ENCODE assay signal across 13 cellular contexts in the genomic region with DNA sequence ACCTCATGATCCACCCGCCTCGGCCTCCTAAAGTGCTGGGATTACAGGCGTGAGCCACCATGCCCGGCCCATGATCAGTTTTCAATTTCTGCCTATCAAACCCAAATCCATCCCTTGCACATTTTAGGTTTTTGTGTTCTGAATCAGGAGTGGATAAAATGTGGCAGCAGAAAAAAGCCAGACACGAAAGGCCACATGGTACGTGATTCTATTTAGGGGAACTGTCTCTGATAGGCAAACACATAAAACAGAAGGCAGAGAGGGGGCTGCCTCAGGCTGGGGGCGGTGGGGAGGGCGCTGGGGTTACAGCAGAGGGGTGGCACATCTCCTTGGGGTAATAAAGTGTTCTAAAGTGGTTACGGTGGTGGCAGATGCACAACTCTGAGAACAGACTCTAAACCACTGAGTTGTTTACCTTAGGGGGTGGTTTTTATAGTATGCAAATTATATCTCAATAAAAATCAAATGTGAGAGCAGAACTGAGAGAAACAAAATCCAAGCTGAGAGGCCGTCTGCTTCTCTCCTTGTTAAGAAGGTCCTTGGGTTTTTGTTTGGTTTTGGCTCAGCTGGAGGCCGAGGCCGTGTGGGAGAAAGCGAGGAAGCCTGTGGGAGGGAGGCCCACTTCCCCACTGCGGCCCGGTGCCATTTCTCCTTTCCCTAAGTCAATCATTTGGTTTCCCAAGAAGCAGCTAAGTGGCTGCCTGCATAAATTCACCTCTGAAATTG.
DNase-seq lines count a peak whose midpoint lies in the region; ATAC-seq and TF ChIP-seq lines count a peak whose summit lies in the region.
"Had no signal": no experiment of that assay in that cellular context is flagged by ENCODE, and none has a peak within 500 bp of the region (broad histone marks: within the 10 kb centered on the region; RNA-seq: fewer than 3 reads in every experiment).

No MANE protein-coding gene starts in this region.

- intact Hi-C loops in sigmoid colon (cut with DNase I) (loop anchor here (10.0 kb wide), 1 partner anchor 517 kb away; no protein-coding TSS in a partner anchor), Calu3 (cut with micrococcal nuclease; ENCODE audit: unreplicated experiment) (no loop called here)
- intact Hi-C loops in naive thymus-derived CD4-positive, alpha-beta T cell (cut with micrococcal nuclease), result no loop called here

- H3F3A ChIP-seq in GM23338 (replicated peaks; ENCODE audit: low read depth), result no peaks in the 10 kb centered on the region

- H3K27ac ChIP-seq in GM23338 (ENCODE audit: low read depth), result no peak overlapping the region
- peak overlapping the region in 3 of 4 donors; percentile 73 to 94 (median 89) for H3K27ac ChIP-seq in Peyer's patch
- H3K27ac ChIP-seq in right atrium auricular region, result peak overlapping the region; percentile 78 to 81
- peak overlapping the region; percentile 82 to 92 (median 90) for H3K27ac ChIP-seq in sigmoid colon
- H3K27ac ChIP-seq in naive thymus-derived CD4-positive, alpha-beta T cell (ENCODE audit: low read depth, low read length), result no peak overlapping the region

- DNase-seq in GM23338 (ENCODE audit: low spot score) (no peak), Peyer's patch (peak in 1 of 3 donors; percentile 43), right atrium auricular region (ENCODE audit: low spot score) (no peak), sigmoid colon (peak; percentile 75), Calu3 (no peak), AG08395 (ENCODE audit: low spot score) (no peak)
- DNase-seq in naive thymus-derived CD4-positive, alpha-beta T cell, result no peak
- DNase-seq in activated naive CD8-positive, alpha-beta T cell treated with anti-CD3 and anti-CD28 coated beads, Interleukin-2, amount 50 U/mL, for 24 hours, result no peak
- DNase-seq: cortex of kidney, H9, MM.1S, NCI-H446 had no signal

- no peak overlapping the region for H3K4me2 ChIP-seq in GM23338

- POLR2A ChIA-PET in naive thymus-derived CD4-positive, alpha-beta T cell (lab: Charles Lee), result no interaction called here

- H3K4me1 ChIP-seq in GM23338 (ENCODE audit: insufficient read depth) (no peaks in the 10 kb centered on the region), Peyer's patch (peaks cover 0 to 46% (median 13%) of the 10 kb centered on the region in 4 donors), right atrium auricular region (peaks cover 0 to 28% of the 10 kb centered on the region in 2 donors), sigmoid colon (peaks cover 0 to 83% (median 73%) of the 10 kb centered on the region in 4 donors)
- H3K4me1 ChIP-seq in naive thymus-derived CD4-positive, alpha-beta T cell (ENCODE audit: control insufficient read depth in 2 of 2, insufficient read depth in 2 of 2, low read length in 2 of 2), result no peaks in the 10 kb centered on the region

- H3K79me2 ChIP-seq in GM23338 (replicated peaks; ENCODE audit: insufficient read depth), result no peaks in the 10 kb centered on the region

- 21 to 59% methylated on average over 15 of the region's 15 CpGs for WGBS in sigmoid colon, 2 donors

- H3K4me1 Mint-ChIP-seq in GM23338, result peaks cover 16% of the 10 kb centered on the region; the same call in 2 of the 3 replicates
- peaks cover 0 to 1% (median 0%) of the 10 kb centered on the region in 7 donors for H3K4me1 Mint-ChIP-seq in naive thymus-derived CD4-positive, alpha-beta T cell
- peaks cover 9% of the 10 kb centered on the region for H3K4me1 Mint-ChIP-seq in activated naive CD8-positive, alpha-beta T cell treated with anti-CD3 and anti-CD28 coated beads, Interleukin-2, amount 50 U/mL, for 24 hours
- peaks cover 52% of the 10 kb centered on the region for H3K4me1 Mint-ChIP-seq in Calu3 (ENCODE audit: low read depth, unreplicated experiment)

- no peaks in the 10 kb centered on the region for H3K9me3 Mint-ChIP-seq in GM23338
- H3K9me3 Mint-ChIP-seq in naive thymus-derived CD4-positive, alpha-beta T cell, result peaks cover 0 to 2% (median 0%) of the 10 kb centered on the region in 11 donors
- H3K9me3 Mint-ChIP-seq in activated naive CD8-positive, alpha-beta T cell treated with anti-CD3 and anti-CD28 coated beads, Interleukin-2, amount 50 U/mL, for 24 hours, result peaks cover 4% of the 10 kb centered on the region
- no peaks in the 10 kb centered on the region for H3K9me3 Mint-ChIP-seq in Calu3 (ENCODE audit: low read depth, unreplicated experiment)
- H3K9me3 Mint-ChIP-seq: H9, neural crest cell had no signal

- no peak overlapping the region for H3K4me3 Mint-ChIP-seq in GM23338
- H3K4me3 Mint-ChIP-seq in naive thymus-derived CD4-positive, alpha-beta T cell, result no peak overlapping the region
- H3K4me3 Mint-ChIP-seq in activated naive CD8-positive, alpha-beta T cell treated with anti-CD3 and anti-CD28 coated beads, Interleukin-2, amount 50 U/mL, for 24 hours, result no peak overlapping the region
- no peak overlapping the region for H3K4me3 Mint-ChIP-seq in Calu3 (ENCODE audit: low read depth, unreplicated experiment)
- H3K4me3 Mint-ChIP-seq: H9, neural crest cell had no signal

- H2AFZ ChIP-seq in GM23338, result peak overlapping the region; percentile 52; the same call in 1 of the 2 replicates

- no peak for ATAC-seq in GM23338
- ATAC-seq in naive thymus-derived CD4-positive, alpha-beta T cell, result no peak
- ATAC-seq in activated naive CD8-positive, alpha-beta T cell treated with anti-CD3 and anti-CD28 coated beads, Interleukin-2, amount 50 U/mL, for 24 hours, result no peak

- peaks cover 5% of the 10 kb centered on the region for H3K27me3 Mint-ChIP-seq in GM23338 (ENCODE audit: insufficient read depth, low read depth, poor library complexity)
- H3K27me3 Mint-ChIP-seq in naive thymus-derived CD4-positive, alpha-beta T cell, result peaks cover 0 to 4% (median 0%) of the 10 kb centered on the region in 5 donors
- peaks cover 16% of the 10 kb centered on the region for H3K27me3 Mint-ChIP-seq in activated naive CD8-positive, alpha-beta T cell treated with anti-CD3 and anti-CD28 coated beads, Interleukin-2, amount 50 U/mL, for 24 hours
- no peaks in the 10 kb centered on the region for H3K27me3 Mint-ChIP-seq in Calu3 (ENCODE audit: unreplicated experiment)

- H3K27me3 ChIP-seq in GM23338 (ENCODE audit: insufficient read depth) (no peaks in the 10 kb centered on the region), Peyer's patch (no peaks in the 10 kb centered on the region), right atrium auricular region (no peaks in the 10 kb centered on the region), sigmoid colon (no peaks in the 10 kb centered on the region)
- H3K27me3 ChIP-seq in naive thymus-derived CD4-positive, alpha-beta T cell (ENCODE audit: control insufficient read depth in 2 of 2, insufficient read depth in 2 of 2, low read length in 2 of 2), result no peaks in the 10 kb centered on the region

- H3K9me2 ChIP-seq in GM23338 (ENCODE audit: insufficient read depth), result no peaks in the 10 kb centered on the region

- TF ChIP-seq CTCF in GM23338 (conservative IDR thresholded peaks at IDR 0.05; ENCODE audit: low read depth in 2 of 2) (no peak), Peyer's patch (IDR thresholded peaks at IDR 0.05) (no peak), right atrium auricular region (IDR thresholded peaks at IDR 0.05) (no peak), sigmoid colon (IDR thresholded peaks at IDR 0.05) (no peak), Calu3 (IDR thresholded peaks at IDR 0.05; ENCODE audit: unreplicated experiment) (no peak)

- no peaks in the 10 kb centered on the region for H3K36me3 Mint-ChIP-seq in GM23338 (ENCODE audit: low read depth)
- peaks cover 0 to 3% (median 0%) of the 10 kb centered on the region in 5 donors for H3K36me3 Mint-ChIP-seq in naive thymus-derived CD4-positive, alpha-beta T cell
- no peaks in the 10 kb centered on the region for H3K36me3 Mint-ChIP-seq in activated naive CD8-positive, alpha-beta T cell treated with anti-CD3 and anti-CD28 coated beads, Interleukin-2, amount 50 U/mL, for 24 hours (ENCODE audit: low read depth)
- H3K36me3 Mint-ChIP-seq in Calu3 (ENCODE audit: insufficient read depth, unreplicated experiment), result peaks cover 11% of the 10 kb centered on the region

- peak in 2 of 4 donors; percentile 43 to 61 for TF ChIP-seq EP300 in sigmoid colon (IDR thresholded peaks at IDR 0.05)

- H4K20me1 ChIP-seq in GM23338 (replicated peaks; ENCODE audit: insufficient read depth), result no peaks in the 10 kb centered on the region

- H3K36me3 ChIP-seq in GM23338 (ENCODE audit: insufficient read depth) (no peaks in the 10 kb centered on the region), Peyer's patch (no peaks in the 10 kb centered on the region), right atrium auricular region (no peaks in the 10 kb centered on the region), sigmoid colon (no peaks in the 10 kb centered on the region)
- no peaks in the 10 kb centered on the region for H3K36me3 ChIP-seq in naive thymus-derived CD4-positive, alpha-beta T cell (ENCODE audit: control insufficient read depth in 2 of 3, insufficient read depth in 3 of 3, low read length in 3 of 3)

- H3K9me3 ChIP-seq in Peyer's patch (no peaks in the 10 kb centered on the region), right atrium auricular region (no peaks in the 10 kb centered on the region), sigmoid colon (no peaks in the 10 kb centered on the region)
- no peaks in the 10 kb centered on the region for H3K9me3 ChIP-seq in naive thymus-derived CD4-positive, alpha-beta T cell (ENCODE audit: control insufficient read depth in 2 of 3, low read length in 3 of 3)

- H3K27ac Mint-ChIP-seq in GM23338, result no peak overlapping the region
- H3K27ac Mint-ChIP-seq in naive thymus-derived CD4-positive, alpha-beta T cell, result no peak overlapping the region
- no peak overlapping the region for H3K27ac Mint-ChIP-seq in activated naive CD8-positive, alpha-beta T cell treated with anti-CD3 and anti-CD28 coated beads, Interleukin-2, amount 50 U/mL, for 24 hours
- H3K27ac Mint-ChIP-seq in Calu3 (ENCODE audit: unreplicated experiment), result no peak overlapping the region

- H3K4me3 ChIP-seq in GM23338 (no peak overlapping the region), Peyer's patch (no peak overlapping the region), right atrium auricular region (no peak overlapping the region), sigmoid colon (no peak overlapping the region)
- no peak overlapping the region for H3K4me3 ChIP-seq in naive thymus-derived CD4-positive, alpha-beta T cell (ENCODE audit: low read length)

- TF ChIP-seq POLR2A in Peyer's patch (IDR thresholded peaks at IDR 0.05) (no peak), sigmoid colon (IDR thresholded peaks at IDR 0.05) (no peak)

- CTCF ChIA-PET in naive thymus-derived CD4-positive, alpha-beta T cell (lab: Charles Lee), result no interaction called here
- CTCF ChIA-PET in Calu3 (lab: Charles Lee), result interaction anchor here (2.1 kb wide), 1 partner anchor 11 kb away, joined by 9 read pairs; no protein-coding TSS in a partner anchor

- BruUV-seq in Calu3 (replicated peaks; lab: Mats Ljungman, UMichigan), result no TSS peak

Comparison
In these comparisons a context has a peak if more than half of its experiments do, and no peak if none do; other contexts are left out.
1. H3K27ac ChIP-seq: peak in Peyer's patch (3 of 4), right atrium auricular region (2 of 2) and sigmoid colon (4 of 4); none in GM23338 (single experiment) and naive thymus-derived CD4-positive, alpha-beta T cell (single experiment).